ENCODE assay signal across 8 cellular contexts in genomic region chr2:33475381-33476099, GRCh38. TPM values are rescaled to one million over a fixed set of nuclear protein-coding genes. Genes with fewer than 3 reads are reported as not detected.
DNase-seq lines count a peak whose midpoint lies in the region; ATAC-seq and TF ChIP-seq lines count a peak whose summit lies in the region.

No MANE protein-coding gene starts in this region.

- H3K4me1 Mint-ChIP-seq in naive thymus-derived CD4-positive, alpha-beta T cell, result peaks cover 14 to 39% (median 32%) of the 10 kb centered on the region in 7 donors

- H3K9me3 Mint-ChIP-seq in naive thymus-derived CD4-positive, alpha-beta T cell, result peaks cover 0 to 3% (median 0%) of the 10 kb centered on the region in 11 donors

- no peaks in the 10 kb centered on the region for H3K36me3 ChIP-seq in HUES48 (ENCODE audit: control insufficient read depth, insufficient read depth, low read length)
- no peaks in the 10 kb centered on the region for H3K36me3 ChIP-seq in naive thymus-derived CD4-positive, alpha-beta T cell (ENCODE audit: control insufficient read depth in 2 of 3, insufficient read depth in 3 of 3, low read length in 3 of 3)

- H3K9ac ChIP-seq in HUES48 (ENCODE audit: low read depth, low read length), result no peak overlapping the region

- H3K27me3 Mint-ChIP-seq in naive thymus-derived CD4-positive, alpha-beta T cell, result peaks cover 0 to 4% (median 0%) of the 10 kb centered on the region in 5 donors

- ATAC-seq in GM21447 (IDR thresholded peaks at IDR 0.05; ENCODE audit: unreplicated experiment), result peak; percentile 47
- peak; percentile 86 for ATAC-seq in naive thymus-derived CD4-positive, alpha-beta T cell

- no peaks in the 10 kb centered on the region for H3K27me3 ChIP-seq in HUES48 (ENCODE audit: control insufficient read depth, insufficient read depth, low read length)
- no peaks in the 10 kb centered on the region for H3K27me3 ChIP-seq in naive thymus-derived CD4-positive, alpha-beta T cell (ENCODE audit: control insufficient read depth in 2 of 2, insufficient read depth in 2 of 2, low read length in 2 of 2)

- H3K4me3 ChIP-seq in HUES48 (ENCODE audit: low read depth, low read length), result peak overlapping the region; percentile 51
- H3K4me3 ChIP-seq in fibroblast of mammary gland (ENCODE audit: control insufficient read depth, low read depth, low read length), result peak overlapping the region; percentile 79
- peak overlapping the region; percentile 81 for H3K4me3 ChIP-seq in naive thymus-derived CD4-positive, alpha-beta T cell (ENCODE audit: low read length)

- H3K9me3 ChIP-seq in HUES48 (ENCODE audit: control insufficient read depth, insufficient read depth, low read length), result no peaks in the 10 kb centered on the region
- H3K9me3 ChIP-seq in naive thymus-derived CD4-positive, alpha-beta T cell (ENCODE audit: control insufficient read depth in 2 of 3, low read length in 3 of 3), result no peaks in the 10 kb centered on the region

- peak; percentile 93 for TF ChIP-seq CTCF in fibroblast of mammary gland (conservative IDR thresholded peaks at IDR 0.05; ENCODE audit: control insufficient read depth, insufficient read depth, low read depth, low read length)

- POLR2A ChIA-PET in naive thymus-derived CD4-positive, alpha-beta T cell (lab: Charles Lee), result interaction anchor here (0.6 to 2.2 kb wide), 4 partner anchors 15 to 974 kb away, joined by 3 to 14 read pairs (median 3); partner anchors contain the start of gene FAM98A

- H3K27ac ChIP-seq in HUES48 (ENCODE audit: low read depth, low read length), result peak overlapping the region; percentile 38
- H3K27ac ChIP-seq in naive thymus-derived CD4-positive, alpha-beta T cell (ENCODE audit: low read depth, low read length), result peak overlapping the region; percentile 91

- H3K27ac Mint-ChIP-seq in naive thymus-derived CD4-positive, alpha-beta T cell, result peak overlapping the region; percentile 95 to 100 (median 98)

- H3K4me3 Mint-ChIP-seq in naive thymus-derived CD4-positive, alpha-beta T cell, result peak overlapping the region; percentile 88 to 99 (median 95)

- peak; percentile 37 for DNase-seq in DMS114 treated with DMSO at 0.1 percent for 48 hours (lab: John Stamatoyannopoulos, UW; ENCODE audit: unreplicated experiment)
- DNase-seq in OCI-M1 (lab: John Stamatoyannopoulos, UW), result peak; percentile 87
- peak; percentile 82 for DNase-seq in activated T-cell treated with anti-CD3 and anti-CD28 coated beads, Interleukin-2, amount 50 U/mL, for 48 hours
- DNase-seq in fibroblast of mammary gland (ENCODE audit: low read depth), result peak; percentile 79
- DNase-seq in naive thymus-derived CD4-positive, alpha-beta T cell, result peak; percentile 61 to 89 (median 83)
- peak; percentile 55 to 94 (median 74) for DNase-seq in stimulated activated naive CD4-positive, alpha-beta T cell (lab: John Stamatoyannopoulos, UW)

- CTCF ChIA-PET in naive thymus-derived CD4-positive, alpha-beta T cell (lab: Charles Lee), result interaction anchor here (0.6 to 3.0 kb wide), 6 partner anchors 10 to 140 kb away, joined by 3 to 8 read pairs (median 3); partner anchors contain the start of gene FAM98A

- H3K4me1 ChIP-seq in HUES48 (ENCODE audit: control insufficient read depth, insufficient read depth, low read length), result peaks cover 7% of the 10 kb centered on the region
- peaks cover 9 to 11% of the 10 kb centered on the region in 2 donors for H3K4me1 ChIP-seq in naive thymus-derived CD4-positive, alpha-beta T cell (ENCODE audit: control insufficient read depth in 2 of 2, insufficient read depth in 2 of 2, low read length in 2 of 2)

- intact Hi-C loops in naive thymus-derived CD4-positive, alpha-beta T cell (cut with micrococcal nuclease), result loop anchor here (1.0 to 10.0 kb wide), 11 partner anchors 22 to 1468 kb away; partner anchors contain the start of genes FAM98A (in 2 of the 2), LTBP1 (in 1 of the 2), MEMO1 (in 1 of the 2) and SLC30A6 (in 1 of the 2)

- H3K36me3 Mint-ChIP-seq in naive thymus-derived CD4-positive, alpha-beta T cell, result peaks cover 0 to 4% (median 0%) of the 10 kb centered on the region in 5 donors

RNA-seq across cellular contexts. Expression of gene RASGRP3, which starts 0.9 kb away (rescaled TPM):
- 10 to 100 TPM in 2 of 5 experiments, 1 to 10 TPM in 3; 1.4 to 14.2 (median 7.1) TPM for total RNA-seq in naive thymus-derived CD4-positive, alpha-beta T cell
- polyA plus RNA-seq in naive thymus-derived CD4-positive, alpha-beta T cell, result 1 to 10 TPM; 2.5 to 3.1 TPM

Comparison
In these comparisons a context has a peak if more than half of its experiments do, and no peak if none do; other contexts are left out.
1. Peak in every context shown above with its lines: DNase-seq, ATAC-seq, H3K4me3 ChIP-seq and H3K27ac ChIP-seq.
2. DNase-seq: peak in every context shown above with its lines; median percentile 87 in OCI-M1; 83 in naive thymus-derived CD4-positive, alpha-beta T cell; 82 in activated T-cell treated with anti-CD3 and anti-CD28 coated beads, Interleukin-2, amount 50 U/mL, for 48 hours; 79 in fibroblast of mammary gland; 74 in stimulated activated naive CD4-positive, alpha-beta T cell; 37 in DMS114 treated with DMSO at 0.1 percent for 48 hours.